In genomic region chr16:50271148-50272041, GRCh38 we compare ENCODE assay signal across 18 cellular contexts. TPM values are rescaled to one million over a fixed set of nuclear protein-coding genes. Genes with fewer than 3 reads are reported as not detected.
DNase-seq lines count a peak whose midpoint lies in the region; ATAC-seq, FAIRE-seq and TF ChIP-seq lines count a peak whose summit lies in the region.
"Had no signal": no experiment of that assay in that cellular context is flagged by ENCODE, and none has a peak within 500 bp of the region (broad histone marks: within the 10 kb centered on the region; RNA-seq: fewer than 3 reads in every experiment).

No MANE protein-coding gene starts in this region.

- intact Hi-C loops in left ventricle myocardium superior (cut with micrococcal nuclease): no loop called here
- intact Hi-C loops in heart right ventricle (cut with DNase I): no loop called here
- intact Hi-C loops in HepG2 (cut with micrococcal nuclease; ENCODE audit: unreplicated experiment): no loop called here
- intact Hi-C loops in testis (cut with DNase I; ENCODE audit: low total_unique reads): no loop called here

- POLR2A ChIA-PET in activated CD4-positive, alpha-beta memory T cell treated with anti-CD3 and anti-CD28 coated beads, Interleukin-2, amount 10 ng/mL, durations not matched to agents 7 days and 5 days (lab: Charles Lee): interaction anchor here (28.6 to 37.2 kb wide), 2 partner anchors 3 to 14 kb away, joined by 686 read pairs; partner anchors contain the start of gene ADCY7
- POLR2A ChIA-PET in HepG2 (lab: Yijun Ruan, JAX): interaction anchor here (0.6 kb wide), 1 partner anchor 21 kb away, joined by 4 read pairs; no protein-coding TSS in a partner anchor

- H3K4me1 ChIP-seq in heart right ventricle: peaks cover 0 to 78% (median 0%) of the 10 kb centered on the region in 9 donors
- peaks cover 35% of the 10 kb centered on the region for H3K4me1 ChIP-seq in HepG2 (ENCODE audit: insufficient read depth, low read length)
- no peaks in the 10 kb centered on the region for H3K4me1 ChIP-seq in testis
- no peaks in the 10 kb centered on the region for H3K4me1 ChIP-seq in HAP-1
- H3K4me1 ChIP-seq: foreskin keratinocyte, parathyroid adenoma had no signal

- H3K27ac Mint-ChIP-seq in activated CD4-positive, alpha-beta memory T cell treated with anti-CD3 and anti-CD28 coated beads, Interleukin-2, amount 10 ng/mL, durations not matched to agents 7 days and 5 days: peak overlapping the region; percentile 98

- TF ChIP-seq RAD21 in HepG2 (CRISPR knock-in tag; IDR thresholded peaks at IDR 0.05): no peak

- DNase-seq in left ventricle myocardium superior (peak; percentile 24), heart right ventricle (no peak), HepG2 (ENCODE audit: low spot score) (peak; percentile 34), testis (peak; percentile 36), HAP-1 (ENCODE audit: low spot score in 2 of 2) (no peak)
- no peak for DNase-seq in activated CD4-positive, alpha-beta memory T cell treated with anti-CD3 and anti-CD28 coated beads, Interleukin-2, amount 10 ng/mL, durations not matched to agents 7 days and 5 days
- DNase-seq in stimulated activated CD4-positive, alpha-beta T cell treated with anti-CD3 and anti-CD28 coated beads, Interleukin-2, amount 100 ng/mL, for 24 hours: no peak
- DNase-seq: activated CD4-positive, CD25-positive, alpha-beta regulatory T cell; C1 segment of cervical spinal cord; caudate nucleus; foreskin keratinocyte; midbrain; NCI-H146; NCI-H446 treated with DMSO at 0.1 percent for 48 hours had no signal

- peaks cover 85% of the 10 kb centered on the region for H3K4me1 Mint-ChIP-seq in activated CD4-positive, alpha-beta memory T cell treated with anti-CD3 and anti-CD28 coated beads, Interleukin-2, amount 10 ng/mL, durations not matched to agents 7 days and 5 days

- no peak overlapping the region for H3K4me3 Mint-ChIP-seq in activated CD4-positive, alpha-beta memory T cell treated with anti-CD3 and anti-CD28 coated beads, Interleukin-2, amount 10 ng/mL, durations not matched to agents 7 days and 5 days

- H3K4me3 ChIP-seq in heart right ventricle (no peak overlapping the region), HepG2 (replicated peaks in 1 of 3; ENCODE audit: insufficient read depth in 1 of 3, low read depth in 2 of 3, low read length in 3 of 3) (no peak overlapping the region), testis (no peak overlapping the region), HAP-1 (no peak overlapping the region)

- TF ChIP-seq CTCF in heart right ventricle (IDR thresholded peaks at IDR 0.05) (no peak), HepG2 (CRISPR knock-in tag; IDR thresholded peaks at IDR 0.05) (peak; percentile 33; the same call in 1 of the 2 replicates), testis (IDR thresholded peaks at IDR 0.05) (no peak)

- no peak overlapping the region for H3K9ac ChIP-seq in HepG2 (ENCODE audit: insufficient read depth, low read depth, low read length)
- H3K9ac ChIP-seq: parathyroid adenoma had no signal

- peak; percentile 55 for FAIRE-seq in HepG2 (lab: Jason Lieb, UNC)
- FAIRE-seq: GM12891 had no signal

- H3K9me3 ChIP-seq in heart right ventricle: no peaks in the 10 kb centered on the region
- H3K9me3 ChIP-seq in HepG2 (ENCODE audit: low read length): no peaks in the 10 kb centered on the region
- H3K9me3 ChIP-seq in testis: no peaks in the 10 kb centered on the region
- H3K9me3 ChIP-seq in HAP-1: no peaks in the 10 kb centered on the region

- H3K27me3 Mint-ChIP-seq in activated CD4-positive, alpha-beta memory T cell treated with anti-CD3 and anti-CD28 coated beads, Interleukin-2, amount 10 ng/mL, durations not matched to agents 7 days and 5 days: no peaks in the 10 kb centered on the region

- no peaks in the 10 kb centered on the region for H3K79me2 ChIP-seq in HepG2 (ENCODE audit: insufficient read depth, low read length)
- H3K79me2 ChIP-seq: parathyroid adenoma had no signal

- H3K27me3 ChIP-seq in heart right ventricle (no peaks in the 10 kb centered on the region), HepG2 (ENCODE audit: control insufficient read depth in 1 of 2, insufficient read depth in 2 of 2, low read length in 2 of 2) (peaks cover 2 to 26% of the 10 kb centered on the region in 2 experiments; a peak in 3 of 5 replicates), testis (no peaks in the 10 kb centered on the region), HAP-1 (ENCODE audit: low read depth) (no peaks in the 10 kb centered on the region)
- H3K27me3 ChIP-seq: foreskin keratinocyte had no signal

- WGBS in heart right ventricle, 2 donors: 81 to 84% methylated on average over 15 of the region's 15 CpGs
- WGBS in HepG2 (ENCODE audit: low lambda C conversion rate): 38% methylated on average over 15 of the region's 15 CpGs
- 71 to 77% methylated on average over 12 to 15 of the region's 15 CpGs for WGBS in testis, 2 donors

- no peak for TF ChIP-seq EP300 in HepG2 (IDR thresholded peaks at IDR 0.05; ENCODE audit: low read depth in 2 of 2, low read length in 2 of 2)
- TF ChIP-seq EP300 in HepG2 (CRISPR knock-in tag; IDR thresholded peaks at IDR 0.05; ENCODE audit: borderline replicate concordance): no peak

- CTCF ChIA-PET in activated CD4-positive, alpha-beta memory T cell treated with anti-CD3 and anti-CD28 coated beads, Interleukin-2, amount 10 ng/mL, durations not matched to agents 7 days and 5 days (lab: Charles Lee): interaction anchor here (0.8 to 4.1 kb wide), 2 partner anchors 56 to 246 kb away, joined by 3 to 15 read pairs; partner anchors contain the start of gene CNEP1R1
- CTCF ChIA-PET in HepG2 (lab: Yijun Ruan, JAX; ENCODE audit: low intra/inter-chr PET ratio, low total read pairs): no interaction called here

- H2AFZ ChIP-seq in HepG2 (ENCODE audit: low read length): no peak overlapping the region
- H2AFZ ChIP-seq: parathyroid adenoma had no signal

- H3K9me3 Mint-ChIP-seq in activated CD4-positive, alpha-beta memory T cell treated with anti-CD3 and anti-CD28 coated beads, Interleukin-2, amount 10 ng/mL, durations not matched to agents 7 days and 5 days: no peaks in the 10 kb centered on the region

- H3K4me2 ChIP-seq in HepG2 (ENCODE audit: low read depth, low read length): peak overlapping the region; percentile 8; the same call in 1 of the 2 replicates

- TF ChIP-seq POLR2A in HepG2 (IDR thresholded peaks at IDR 0.05; ENCODE audit: insufficient read depth in 1 of 2, low read depth in 2 of 2, low read length in 2 of 2) (no peak), testis (IDR thresholded peaks at IDR 0.05) (no peak)

- no TSS peak for BruUV-seq in HepG2 (replicated peaks; lab: Mats Ljungman, UMichigan)

- H3K36me3 ChIP-seq in heart right ventricle (no peaks in the 10 kb centered on the region), HepG2 (replicated peaks in 1 of 2; ENCODE audit: control insufficient read depth in 1 of 2, insufficient read depth in 2 of 2, low read length in 2 of 2) (no peaks in the 10 kb centered on the region), testis (ENCODE audit: low read depth, missing control alignments) (no peaks in the 10 kb centered on the region), HAP-1 (replicated peaks) (no peaks in the 10 kb centered on the region)

- H3K27ac ChIP-seq in heart right ventricle (peak overlapping the region in 1 of 10 donors; percentile 93), HepG2 (ENCODE audit: extremely low read length, insufficient read depth, low read length) (no peak overlapping the region), testis (no peak overlapping the region)
- H3K27ac ChIP-seq: foreskin keratinocyte, parathyroid adenoma had no signal

- in situ Hi-C loops in HepG2 (cut with HindIII; ENCODE audit: extremely low pct_ligation_motif_present, low pct_unique_long_range_greater_than_20kb) (loop anchor here (5.0 kb wide), 1 partner anchor 51 kb away; no protein-coding TSS in a partner anchor), HAP-1 (cut with MboI; ENCODE audit: low sequenced_read_pairs) (no loop called here)

- peaks cover 69% of the 10 kb centered on the region for H3K36me3 Mint-ChIP-seq in activated CD4-positive, alpha-beta memory T cell treated with anti-CD3 and anti-CD28 coated beads, Interleukin-2, amount 10 ng/mL, durations not matched to agents 7 days and 5 days (ENCODE audit: low read depth)

- no peak for ATAC-seq in left ventricle myocardium superior
- ATAC-seq in heart right ventricle: no peak
- ATAC-seq in HepG2: peak; percentile 75
- no peak for ATAC-seq in GM18873 (IDR thresholded peaks at IDR 0.05; ENCODE audit: low FRiP score, unreplicated experiment)
- ATAC-seq: foreskin keratinocyte, SK-N-SH treated with all-trans-retinoic acid at 6 μM for 48 hours had no signal

- H4K20me1 ChIP-seq in HepG2 (ENCODE audit: insufficient read depth, low read length): no peaks in the 10 kb centered on the region

RNA-seq across cellular contexts. Expression of gene ADCY7, which starts 5.0 kb away (rescaled TPM):
- total RNA-seq in left ventricle myocardium superior: 8.3 TPM
- total RNA-seq in heart right ventricle: 10 to 100 TPM in 2 of 10 donors, 1 to 10 TPM in 8; 2.2 to 25.5 (median 4.7) TPM
- 1 to 10 TPM; 2.4 to 5.0 TPM for polyA plus RNA-seq in heart right ventricle
- total RNA-seq in activated CD4-positive, alpha-beta memory T cell treated with anti-CD3 and anti-CD28 coated beads, Interleukin-2, amount 10 ng/mL, durations not matched to agents 7 days and 5 days: 100 to 1,000 TPM; 266 to 270 TPM
- total RNA-seq in HepG2 (2016; rRNA removed; fragmentation: Illumina TruSeq; extraction: Trizol): 2.3 and 4.3 TPM in 2 replicates
- total RNA-seq in HepG2 (2016; cell fraction: cytosol; rRNA removed; fragmentation: Illumina TruSeq; extraction: Trizol; ENCODE audit: low read depth): 0.51 and 1.3 TPM in 2 replicates
- total RNA-seq in HepG2 (2016; cell fraction: insoluble cytoplasmic fraction; rRNA removed; fragmentation: Illumina TruSeq; extraction: Trizol): 2.5 and 4.5 TPM in 2 replicates
- 1.1 and 1.8 TPM in 2 replicates for total RNA-seq in HepG2 (2016; cell fraction: membrane; rRNA removed; fragmentation: Illumina TruSeq; extraction: Trizol)
- total RNA-seq in HepG2 (2016; cell fraction: nucleus; rRNA removed; fragmentation: Illumina TruSeq; extraction: Trizol): 3.9 and 5.9 TPM in 2 replicates
- polyA plus RNA-seq in HepG2 (2011; rRNA removed): 2.2 and 3.7 TPM in 2 replicates
- polyA plus RNA-seq in HepG2 (2011; cell fraction: cytosol; rRNA removed): 1.2 and 1.5 TPM in 2 replicates
- polyA plus RNA-seq in HepG2 (2011; cell fraction: nucleus; rRNA removed): 14.6 and 16.9 TPM in 2 replicates
- 1.7 and 3.0 TPM in 2 replicates for polyA plus RNA-seq in HepG2 (2012)
- polyA plus RNA-seq in HepG2 (2016; cell fraction: cytosol; fragmentation: Illumina TruSeq; extraction: Trizol; ENCODE audit: low read depth): 0.17 and 0.38 TPM in 2 replicates
- polyA plus RNA-seq in HepG2 (2016; cell fraction: insoluble cytoplasmic fraction; fragmentation: Illumina TruSeq; extraction: Trizol; ENCODE audit: low read depth): 1.2 and 1.4 TPM in 2 replicates
- 0.44 and 0.47 TPM in 2 replicates for polyA plus RNA-seq in HepG2 (2016; cell fraction: membrane; fragmentation: Illumina TruSeq; extraction: Trizol; ENCODE audit: low read depth)
- 6.9 and 8.7 TPM in 2 replicates for polyA plus RNA-seq in HepG2 (2016; cell fraction: nucleus; fragmentation: Illumina TruSeq; extraction: Trizol; ENCODE audit: insufficient read depth, low read depth)
- polyA minus RNA-seq in HepG2 (2011; rRNA and poly(A)+ RNA removed; ENCODE audit: low replicate concordance): 17.5 and 40.6 TPM in 2 replicates
- 2.0 and 5.5 TPM in 2 replicates for polyA minus RNA-seq in HepG2 (2011; cell fraction: cytosol; rRNA and poly(A)+ RNA removed)
- polyA minus RNA-seq in HepG2 (2011; cell fraction: nucleus; rRNA and poly(A)+ RNA removed): 9.0 and 10.2 TPM in 2 replicates
- 1 to 10 TPM; 5.9 to 9.4 TPM for total RNA-seq in testis
- 5.9 TPM for polyA plus RNA-seq in testis (ENCODE audit: insufficient read depth, low read depth, low replicate concordance)

Comparison
In these comparisons a context has a peak if more than half of its experiments do, and no peak if none do; other contexts are left out.
1. DNase-seq: peak in left ventricle myocardium superior (single experiment), HepG2 (single experiment) and testis (single experiment); none in heart right ventricle (0 of 2), activated CD4-positive, alpha-beta memory T cell treated with anti-CD3 and anti-CD28 coated beads, Interleukin-2, amount 10 ng/mL, durations not matched to agents 7 days and 5 days (single experiment), HAP-1 (0 of 2) and stimulated activated CD4-positive, alpha-beta T cell treated with anti-CD3 and anti-CD28 coated beads, Interleukin-2, amount 100 ng/mL, for 24 hours (0 of 2).
2. RNA of gene ADCY7, which starts 5.0 kb away (total RNA-seq): 266 to 270 TPM in activated CD4-positive, alpha-beta memory T cell treated with anti-CD3 and anti-CD28 coated beads, Interleukin-2, amount 10 ng/mL, durations not matched to agents 7 days and 5 days; 5.9 to 9.4 TPM in testis, 8.3 TPM in left ventricle myocardium superior (single experiment), 2.2 to 25.5 TPM in heart right ventricle and 0.51 to 5.9 TPM in HepG2; every median in the first group is over 10 times any median in the second.